ENCODE assay signal across 20 cellular contexts in the genomic region with DNA sequence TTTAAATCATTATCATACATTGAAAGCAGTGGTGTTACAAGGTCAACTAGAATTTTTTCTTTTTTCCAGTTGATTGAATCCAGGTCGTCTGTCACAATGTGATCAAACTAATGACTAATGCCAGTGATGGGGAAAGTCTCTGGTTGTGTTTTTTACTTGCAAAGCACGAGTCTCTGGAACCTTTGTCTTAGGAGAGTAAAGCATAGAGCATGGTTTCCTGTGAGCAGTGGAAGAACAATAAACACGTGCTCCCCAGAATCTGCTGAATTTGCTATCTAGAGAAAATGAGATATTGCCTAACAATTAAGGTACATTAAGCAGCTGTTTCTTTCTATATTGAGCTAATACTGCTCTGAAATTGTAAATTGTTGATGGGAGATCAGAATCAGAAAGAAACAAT.
"Had no signal": no experiment of that assay in that cellular context is flagged by ENCODE, and none has a peak within 500 bp of the region (broad histone marks: within the 10 kb centered on the region; RNA-seq: fewer than 3 reads in every experiment).

No MANE protein-coding gene starts in this region.

- H3K36me3 ChIP-seq: colonic mucosa, heart right ventricle, left lung, sigmoid colon, uterus had no signal

- H3K27me3 ChIP-seq: colonic mucosa, heart right ventricle, left lung, sigmoid colon, testis, uterus had no signal

- H3K9me3 ChIP-seq: colonic mucosa, heart right ventricle, sigmoid colon, testis, uterus had no signal

- H3K4me3 ChIP-seq: colonic mucosa, dorsolateral prefrontal cortex, heart right ventricle, left lung, sigmoid colon, smooth muscle cell, testis, uterus had no signal

- H3K4me1 ChIP-seq: colonic mucosa, heart right ventricle, left lung, sigmoid colon, testis, uterus had no signal

- H3K4me2 ChIP-seq: smooth muscle cell had no signal

- DNase-seq: activated B cell treated with CpG ODN at 0.5 μM for 24 hours; activated CD4-positive, alpha-beta T cell treated with anti-CD3 and anti-CD28 coated beads for 4 hours; activated CD4-positive, alpha-beta T cell treated with anti-CD3 and anti-CD28 coated beads, Interleukin-2, amount 50 U/mL, for 48 hours; activated naive CD4-positive, alpha-beta T cell treated with Interleukin-2 at 50 U/mL for 16 hours; activated naive CD8-positive, alpha-beta T cell treated with anti-CD3 and anti-CD28 coated beads for 36 hours; activated T-cell treated with anti-CD3 and anti-CD28 coated beads, Interleukin-2, amount 50 U/mL, for 48 hours; colonic mucosa; dorsolateral prefrontal cortex; heart right ventricle; left lung; mammary epithelial cell; naive thymus-derived CD8-positive, alpha-beta T cell; retina; sigmoid colon; stimulated activated CD4-positive, alpha-beta T cell treated with anti-CD3 and anti-CD28 coated beads, Interleukin-15, amount 100 ng/mL, for 24 hours; T-helper 9 cell; testis; trophoblast cell; uterus had no signal

- H3K27ac ChIP-seq: colonic mucosa, dorsolateral prefrontal cortex, heart right ventricle, left lung, sigmoid colon, testis, uterus had no signal
